21 cellular contexts compared by ENCODE assay signal in genomic region chr4:8649631-8650261, GRCh38. TPM values are rescaled to one million over a fixed set of nuclear protein-coding genes. Genes with fewer than 3 reads are reported as not detected.
DNase-seq lines count a peak whose midpoint lies in the region; ATAC-seq, FAIRE-seq and TF ChIP-seq lines count a peak whose summit lies in the region.
"Had no signal": no experiment of that assay in that cellular context is flagged by ENCODE, and none has a peak within 500 bp of the region (broad histone marks: within the 10 kb centered on the region; RNA-seq: fewer than 3 reads in every experiment).

No MANE protein-coding gene starts in this region.

- intact Hi-C loops in sciatic nerve (cut with DNase I), result no loop called here

- H3K4me3 Mint-ChIP-seq in GM23338, result no peak overlapping the region
- no peak overlapping the region for H3K4me3 Mint-ChIP-seq in chondrocyte (ENCODE audit: unreplicated experiment)
- no peak overlapping the region for H3K4me3 Mint-ChIP-seq in HFFc6
- H3K4me3 Mint-ChIP-seq: CD8-positive, alpha-beta memory T cell had no signal

- no peaks in the 10 kb centered on the region for H3K9me2 ChIP-seq in GM23338 (ENCODE audit: insufficient read depth)

- no peaks in the 10 kb centered on the region for H3K36me3 ChIP-seq in GM23338 (ENCODE audit: insufficient read depth)
- H3K36me3 ChIP-seq: BLaER1 treated with 17β-estradiol and CSF1 and Interleukin-3, amounts not matched to agents 10 nM and 100 nM had no signal

- no peaks in the 10 kb centered on the region for H3K79me2 ChIP-seq in GM23338 (replicated peaks; ENCODE audit: insufficient read depth)

- no peaks in the 10 kb centered on the region for H3K4me1 ChIP-seq in GM23338 (ENCODE audit: insufficient read depth)
- H3K4me1 ChIP-seq: A549; BLaER1 treated with 17β-estradiol and CSF1 and Interleukin-3, amounts not matched to agents 10 nM and 100 nM had no signal

- H3K27me3 Mint-ChIP-seq in GM23338 (ENCODE audit: insufficient read depth, low read depth, poor library complexity), result peaks cover 7% of the 10 kb centered on the region
- peaks cover 30% of the 10 kb centered on the region for H3K27me3 Mint-ChIP-seq in chondrocyte (ENCODE audit: low read depth)
- peaks cover 31% of the 10 kb centered on the region for H3K27me3 Mint-ChIP-seq in HFFc6 (ENCODE audit: insufficient read depth)

- H3K27ac Mint-ChIP-seq in GM23338 (no peak overlapping the region), chondrocyte (ENCODE audit: unreplicated experiment) (no peak overlapping the region), HFFc6 (no peak overlapping the region)

- no peaks in the 10 kb centered on the region for H3F3A ChIP-seq in GM23338 (replicated peaks; ENCODE audit: low read depth)

- H2AFZ ChIP-seq in GM23338, result 0 out of 2 replicates have a peak overlapping the region, but pooled peaks have one; percentile 28
- H2AFZ ChIP-seq: GM23248 had no signal

- no peaks in the 10 kb centered on the region for H4K20me1 ChIP-seq in GM23338 (replicated peaks; ENCODE audit: insufficient read depth)

- H3K4me1 Mint-ChIP-seq in GM23338 (peaks cover 6% of the 10 kb centered on the region), chondrocyte (ENCODE audit: low read depth) (no peaks in the 10 kb centered on the region), HFFc6 (ENCODE audit: low read depth) (no peaks in the 10 kb centered on the region)
- H3K4me1 Mint-ChIP-seq: CD8-positive, alpha-beta memory T cell had no signal

- ATAC-seq in GM23338 (no peak), sciatic nerve (no peak)
- ATAC-seq: A549, HepG2, Right ventricle myocardium inferior had no signal

- no peak overlapping the region for H3K4me2 ChIP-seq in GM23338
- H3K4me2 ChIP-seq: A549; BLaER1 treated with 17β-estradiol and CSF1 and Interleukin-3, amounts not matched to agents 10 nM and 100 nM; KMS-11 had no signal

- no peak overlapping the region for H3K27ac ChIP-seq in GM23338 (ENCODE audit: low read depth)
- H3K27ac ChIP-seq: A549; BLaER1 treated with 17β-estradiol and CSF1 and Interleukin-3, amounts not matched to agents 10 nM and 100 nM; GM23248; KMS-11 had no signal

- H3K9me3 Mint-ChIP-seq in GM23338 (no peaks in the 10 kb centered on the region; the same call in 2 of the 3 replicates), chondrocyte (ENCODE audit: low read depth) (peaks cover 4% of the 10 kb centered on the region), HFFc6 (no peaks in the 10 kb centered on the region; the same call in 1 of the 2 replicates)

- H3K36me3 Mint-ChIP-seq in GM23338 (ENCODE audit: low read depth), result no peaks in the 10 kb centered on the region
- no peaks in the 10 kb centered on the region for H3K36me3 Mint-ChIP-seq in chondrocyte (ENCODE audit: low read depth)
- no peaks in the 10 kb centered on the region for H3K36me3 Mint-ChIP-seq in HFFc6 (ENCODE audit: low read depth)
- H3K36me3 Mint-ChIP-seq: CD8-positive, alpha-beta memory T cell had no signal

- no peak for TF ChIP-seq CTCF in GM23338 (conservative IDR thresholded peaks at IDR 0.05; ENCODE audit: low read depth in 2 of 2)
- no peak for TF ChIP-seq CTCF in chondrocyte (IDR thresholded peaks at IDR 0.05)
- no peak for TF ChIP-seq CTCF in HFFc6 (IDR thresholded peaks at IDR 0.05)

- no peak for FAIRE-seq in HTR-8/SVneo (lab: Jason Lieb, UNC)
- FAIRE-seq: A549, D721Med, HepG2 had no signal

- DNase-seq in GM23338 (ENCODE audit: low spot score) (no peak), chondrocyte (ENCODE audit: low spot score) (peak; percentile 73), mesenteric fat pad (ENCODE audit: low spot score) (peak; percentile 57), sciatic nerve (ENCODE audit: low spot score) (peak; percentile 22), SHP77 treated with DMSO at 0.1 percent for 48 hours (lab: John Stamatoyannopoulos, UW) (no peak), activated gamma-delta T cell (lab: John Stamatoyannopoulos, UW) (no peak), HFFc6 (no peak), HTR-8/SVneo (ENCODE audit: insufficient read length, low spot score) (no peak)
- DNase-seq: CD8-positive, alpha-beta memory T cell; DMS79; GM23248; NCI-H1048; NCI-H1436 treated with DMSO at 0.1 percent for 48 hours; NCI-H2081; NCI-H510A treated with DMSO at 0.1 percent for 48 hours had no signal

- H3K4me3 ChIP-seq in GM23338, result no peak overlapping the region
- H3K4me3 ChIP-seq: A549; BLaER1 treated with 17β-estradiol and CSF1 and Interleukin-3, amounts not matched to agents 10 nM and 100 nM; GM23248 had no signal

- no peaks in the 10 kb centered on the region for H3K27me3 ChIP-seq in GM23338 (ENCODE audit: insufficient read depth)
- H3K27me3 ChIP-seq: BLaER1 treated with 17β-estradiol and CSF1 and Interleukin-3, amounts not matched to agents 10 nM and 100 nM had no signal

TF ChIP-seq in GM23338, 12 proteins besides CTCF, POLR2A, EP300 and RAD21 (continues in another document):
- TF ChIP-seq NANOG (IDR thresholded peaks at IDR 0.05; ENCODE audit: borderline replicate concordance) (no peak), ZNF462 (CRISPR knock-in tag; IDR thresholded peaks at IDR 0.05) (no peak), ZNF114 (CRISPR knock-in tag; IDR thresholded peaks at IDR 0.05) (no peak), JUNB (IDR thresholded peaks at IDR 0.05; ENCODE audit: unreplicated experiment) (no peak), EZH2 (IDR thresholded peaks at IDR 0.05; ENCODE audit: low read depth, unreplicated experiment) (no peak), ZNF331 (CRISPR knock-in tag; IDR thresholded peaks at IDR 0.05; ENCODE audit: low read depth) (no peak), CREB1 (CRISPR knock-in tag; IDR thresholded peaks at IDR 0.05; ENCODE audit: low read depth) (no peak), POLR2AphosphoS5 (IDR thresholded peaks at IDR 0.05; ENCODE audit: low read depth) (no peak)

RNA-seq across cellular contexts. Expression of gene CPZ, which starts 57.2 kb away (rescaled TPM):
- 37.3 and 43.1 TPM in 2 replicates for total RNA-seq in GM23338 (2014; rRNA removed; shearing (Covaris generic))
- polyA plus RNA-seq in GM23338 (2016; fragmentation: Nextera tagmentation; extraction: Ambion mirVana), result 24.6 and 29.9 TPM in 2 replicates
- total RNA-seq in chondrocyte (8.9 to 22.2 TPM (median 9.5 TPM) in 3 replicates), mesenteric fat pad (9.7 TPM), sciatic nerve (7.0 TPM)
- total RNA-seq in HFFc6 (2021; fragmentation: NEBNext Ultra II Directional; extraction: Animal tissue kit (Norgen Biotek cat#: 25700)), result 1 to 10 TPM; 1.9 to 3.5 (median 2.5) TPM
- total RNA-seq: CD8-positive, alpha-beta memory T cell had no signal
- polyA plus RNA-seq: CD8-positive, alpha-beta memory T cell had no signal

Comparison
In these comparisons a context has a peak if more than half of its experiments do, and no peak if none do; other contexts are left out.
1. DNase-seq: peak in chondrocyte (single experiment), mesenteric fat pad (single experiment) and sciatic nerve (single experiment); none in GM23338 (single experiment), SHP77 treated with DMSO at 0.1 percent for 48 hours (single experiment), activated gamma-delta T cell (single experiment), HFFc6 (single experiment) and HTR-8/SVneo (single experiment).